29 cellular contexts compared by ENCODE assay signal in genomic region chr2:128791983-128792315, GRCh38.
"Had no signal": no experiment of that assay in that cellular context is flagged by ENCODE, and none has a peak within 500 bp of the region (broad histone marks: within the 10 kb centered on the region; RNA-seq: fewer than 3 reads in every experiment).

No MANE protein-coding gene starts in this region.

- H3K4me1 ChIP-seq: breast epithelium, foreskin keratinocyte, heart right ventricle, pancreas, prostate gland, testis, transverse colon had no signal

- H3K4me3 Mint-ChIP-seq: activated T-cell treated with anti-CD3 and anti-CD28 coated beads, Interleukin-2, amount 50 U/mL, for 72 hours; natural killer cell treated with Interleukin-12 subunit alpha and Interleukin-12 subunit beta and Interleukin-15 and Interleukin-18, amount 100 ng/mL, for 72 hours; T-helper 17 cell had no signal

- H3K9me3 ChIP-seq: breast epithelium, esophagus muscularis mucosa, heart right ventricle, left ventricle myocardium inferior, pancreas, prostate gland, right atrium auricular region, testis, transverse colon had no signal

- H3K27me3 Mint-ChIP-seq: T-helper 17 cell had no signal

- ATAC-seq: activated CD4-positive, CD25-positive, alpha-beta regulatory T cell treated with anti-CD3 and anti-CD28 coated beads, Interleukin-2, amount 50 U/mL, for 24 hours; activated naive CD4-positive, alpha-beta T cell treated with anti-CD3 and anti-CD28 coated beads, Interleukin-2, amount 50 U/mL, for 72 hours; activated T-cell treated with anti-CD3 and anti-CD28 coated beads, Interleukin-2, amount 50 U/mL, for 72 hours; heart right ventricle; pancreas; T-helper 17 cell had no signal

- H3K36me3 ChIP-seq: breast epithelium, esophagus muscularis mucosa, heart right ventricle, left ventricle myocardium inferior, pancreas, prostate gland, right atrium auricular region, transverse colon, WERI-Rb-1 had no signal

- H3K36me3 Mint-ChIP-seq: activated naive CD4-positive, alpha-beta T cell treated with anti-CD3 and anti-CD28 coated beads, Interleukin-2, amount 50 U/mL, for 72 hours; natural killer cell treated with Interleukin-12 subunit alpha and Interleukin-12 subunit beta and Interleukin-15 and Interleukin-18, amount 100 ng/mL, for 72 hours had no signal

- DNase-seq: activated CD4-positive, alpha-beta T cell treated with anti-CD3 and anti-CD28 coated beads for 48 hours; activated CD4-positive, alpha-beta T cell treated with anti-CD3 and anti-CD28 coated beads, Interleukin-2, amount 50 U/mL, for 48 hours; activated naive CD4-positive, alpha-beta T cell; activated T-cell treated with anti-CD3 and anti-CD28 coated beads, Interleukin-2, amount 50 U/mL, for 72 hours; central memory CD4-positive, alpha-beta T cell; dermis blood vessel endothelial cell; effector CD4-positive, alpha-beta T cell; foreskin keratinocyte; heart right ventricle; kidney glomerular epithelial cell; left ventricle myocardium inferior; mesendoderm; stimulated activated CD4-positive, alpha-beta T cell treated with anti-CD3 and anti-CD28 coated beads, Interleukin-15, amount 100 ng/mL, for 24 hours; stimulated activated CD4-positive, alpha-beta T cell treated with anti-CD3 and anti-CD28 coated beads, Interleukin-2, amount 100 ng/mL, for 24 hours; stimulated activated naive CD4-positive, alpha-beta T cell; T-helper 17 cell; T1000; testis; transverse colon; WERI-Rb-1 had no signal

- H3K4me1 Mint-ChIP-seq: T-helper 17 cell had no signal

- H3K4me3 ChIP-seq: esophagus muscularis mucosa, heart right ventricle, left ventricle myocardium inferior, lung, pancreas, prostate gland, right atrium auricular region, testis, transverse colon had no signal

- H3K27ac ChIP-seq: esophagus muscularis mucosa, foreskin keratinocyte, heart right ventricle, left ventricle myocardium inferior, pancreas, prostate gland, right atrium auricular region, testis, transverse colon, WERI-Rb-1 had no signal

- H3K27ac Mint-ChIP-seq: activated naive CD4-positive, alpha-beta T cell treated with anti-CD3 and anti-CD28 coated beads, Interleukin-2, amount 50 U/mL, for 72 hours; activated T-cell treated with anti-CD3 and anti-CD28 coated beads, Interleukin-2, amount 50 U/mL, for 72 hours; natural killer cell treated with Interleukin-12 subunit alpha and Interleukin-12 subunit beta and Interleukin-15 and Interleukin-18, amount 100 ng/mL, for 72 hours; T-helper 17 cell had no signal

- H3K27me3 ChIP-seq: breast epithelium, foreskin keratinocyte, pancreas, right atrium auricular region, testis, transverse colon had no signal
